Comparison of ENCODE assay signal across 1 cellular context in genomic region chr5:79806741-79807140, GRCh38.
TF ChIP-seq lines count a peak whose summit lies in the region.

No MANE protein-coding gene starts in this region.

TF ChIP-seq in WTC11, 78 proteins besides CTCF, POLR2A, EP300 and RAD21 (continued from another document):
- TF ChIP-seq PRDM15 (CRISPR knock-in tag; IDR thresholded peaks at IDR 0.05) (no peak), NFE2L1 (CRISPR knock-in tag; IDR thresholded peaks at IDR 0.05) (no peak), AFF4 (CRISPR knock-in tag; IDR thresholded peaks at IDR 0.05; ENCODE audit: borderline replicate concordance) (no peak), E2F5 (CRISPR knock-in tag; IDR thresholded peaks at IDR 0.05) (no peak), TP53 (CRISPR knock-in tag; IDR thresholded peaks at IDR 0.05) (no peak), USF2 (CRISPR knock-in tag; IDR thresholded peaks at IDR 0.05) (no peak), STAT6 (CRISPR knock-in tag; conservative IDR thresholded peaks at IDR 0.05; ENCODE audit: low read depth) (no peak), JAZF1 (CRISPR knock-in tag; IDR thresholded peaks at IDR 0.05) (no peak), MAX (CRISPR knock-in tag; IDR thresholded peaks at IDR 0.05) (no peak), ATF3 (CRISPR knock-in tag; conservative IDR thresholded peaks at IDR 0.05) (no peak)
